Comparison of ENCODE assay signal across 23 cellular contexts in genomic region chr11:115613004-115613403, GRCh38.
"Had no signal": no experiment of that assay in that cellular context is flagged by ENCODE, and none has a peak within 500 bp of the region (broad histone marks: within the 10 kb centered on the region; RNA-seq: fewer than 3 reads in every experiment).

No MANE protein-coding gene starts in this region.

- H3K27me3 ChIP-seq: colonic mucosa, gastrocnemius medialis, ovary, sigmoid colon, testis had no signal

- H3K9me3 ChIP-seq: colonic mucosa, gastrocnemius medialis, ovary, sigmoid colon, testis, tibial artery had no signal

- H3K4me3 ChIP-seq: colonic mucosa, gastrocnemius medialis, ovary, sigmoid colon, testis, tibial artery had no signal

- H3K4me1 Mint-ChIP-seq: naive thymus-derived CD4-positive, alpha-beta T cell; stimulated activated effector memory CD8-positive, alpha-beta T cell treated with anti-CD3 and anti-CD28 coated beads, Interleukin-12 subunit alpha, Interleukin-12 subunit beta, amount 100 ng/mL, for 72 hours had no signal

- H3K27ac ChIP-seq: colonic mucosa, epithelial cell of prostate, gastrocnemius medialis, ovary, sigmoid colon, testis, tibial artery had no signal

- H3K36me3 Mint-ChIP-seq: naive thymus-derived CD4-positive, alpha-beta T cell; stimulated activated effector memory CD8-positive, alpha-beta T cell treated with anti-CD3 and anti-CD28 coated beads, Interleukin-12 subunit alpha, Interleukin-12 subunit beta, amount 100 ng/mL, for 72 hours; type B pancreatic cell had no signal

- H3K9me3 Mint-ChIP-seq: dendritic cell treated with granulocyte-macrophage colony-stimulating factor and Interleukin-4, amounts not matched to agents 40 ng/mL and 50 ng/mL, for 4 days; endodermal cell; nephron; stimulated activated effector memory CD8-positive, alpha-beta T cell treated with anti-CD3 and anti-CD28 coated beads, Interleukin-12 subunit alpha, Interleukin-12 subunit beta, amount 100 ng/mL, for 72 hours; type B pancreatic cell had no signal

- H3K36me3 ChIP-seq: colonic mucosa, gastrocnemius medialis, ovary, sigmoid colon, tibial artery had no signal

- H3K27ac Mint-ChIP-seq: dendritic cell treated with granulocyte-macrophage colony-stimulating factor and Interleukin-4, amounts not matched to agents 40 ng/mL and 50 ng/mL, for 4 days; endodermal cell; naive thymus-derived CD4-positive, alpha-beta T cell; nephron; stimulated activated effector memory CD8-positive, alpha-beta T cell treated with anti-CD3 and anti-CD28 coated beads, Interleukin-12 subunit alpha, Interleukin-12 subunit beta, amount 100 ng/mL, for 72 hours; type B pancreatic cell had no signal

- H3K4me3 Mint-ChIP-seq: dendritic cell treated with granulocyte-macrophage colony-stimulating factor and Interleukin-4, amounts not matched to agents 40 ng/mL and 50 ng/mL, for 4 days; endodermal cell; naive thymus-derived CD4-positive, alpha-beta T cell; nephron; stimulated activated effector memory CD8-positive, alpha-beta T cell treated with anti-CD3 and anti-CD28 coated beads, Interleukin-12 subunit alpha, Interleukin-12 subunit beta, amount 100 ng/mL, for 72 hours; type B pancreatic cell had no signal

- ATAC-seq: esophagus mucosa; naive thymus-derived CD4-positive, alpha-beta T cell; stimulated activated effector memory CD8-positive, alpha-beta T cell treated with anti-CD3 and anti-CD28 coated beads, Interleukin-12 subunit alpha, Interleukin-12 subunit beta, amount 100 ng/mL, for 72 hours; stimulated activated naive CD8-positive, alpha-beta T cell treated with anti-CD3 and anti-CD28 coated beads, Interleukin-15, Interleukin-2, amounts not matched to agents 100 U/mL and 50 U/mL, for 24 hours had no signal

- H3K4me1 ChIP-seq: colonic mucosa had no signal

- DNase-seq: colonic mucosa; effector CD8-positive, alpha-beta T cell; gastrocnemius medialis; head of caudate nucleus; midbrain; naive thymus-derived CD4-positive, alpha-beta T cell; occipital lobe; ovary; posterior cingulate gyrus; sigmoid colon; stimulated activated CD4-positive, alpha-beta T cell treated with anti-CD3 and anti-CD28 coated beads, Interleukin-2, amount 100 ng/mL, for 24 hours; stimulated activated CD4-positive, alpha-beta T cell treated with anti-CD3 and anti-CD28 coated beads, Interleukin-4, amount 100 ng/mL, for 24 hours; stimulated activated naive CD8-positive, alpha-beta T cell treated with anti-CD3 and anti-CD28 coated beads, Interleukin-15, Interleukin-2, amounts not matched to agents 100 U/mL and 50 U/mL, for 24 hours; substantia nigra; testis; tibial artery had no signal
